In genomic region chr3:128726691-128727031, GRCh38 we compare ENCODE assay signal across 8 cellular contexts. TPM values are rescaled to one million over a fixed set of nuclear protein-coding genes. Genes with fewer than 3 reads are reported as not detected.
DNase-seq lines count a peak whose midpoint lies in the region; ATAC-seq and TF ChIP-seq lines count a peak whose summit lies in the region.

No MANE protein-coding gene starts in this region.

- under 1% methylated on average over 24 of the region's 24 CpGs for WGBS in thymus

- peak; percentile 3 for ATAC-seq in HG02840 (IDR thresholded peaks at IDR 0.05; ENCODE audit: low FRiP score, unreplicated experiment)

- H3K4me3 ChIP-seq in thymus (ENCODE audit: low read length): peak overlapping the region; percentile 100

- no peaks in the 10 kb centered on the region for H3K27me3 Mint-ChIP-seq in activated naive CD8-positive, alpha-beta T cell
- peaks cover 3% of the 10 kb centered on the region for H3K27me3 Mint-ChIP-seq in glutamatergic neuron (ENCODE audit: unreplicated experiment)

- peaks cover 4% of the 10 kb centered on the region for H3K36me3 ChIP-seq in thymus (ENCODE audit: control insufficient read depth, insufficient read depth)

- H3K4me3 Mint-ChIP-seq in activated naive CD8-positive, alpha-beta T cell: peak overlapping the region; percentile 98
- H3K4me3 Mint-ChIP-seq in glutamatergic neuron (ENCODE audit: unreplicated experiment): peak overlapping the region; percentile 95

- H3K9me3 ChIP-seq in thymus (ENCODE audit: control insufficient read depth): no peaks in the 10 kb centered on the region

- no peaks in the 10 kb centered on the region for H3K9me3 Mint-ChIP-seq in activated naive CD8-positive, alpha-beta T cell (ENCODE audit: low read depth)
- peaks cover 14% of the 10 kb centered on the region for H3K9me3 Mint-ChIP-seq in glutamatergic neuron (ENCODE audit: unreplicated experiment)

- POLR2A ChIA-PET in RWPE1 (lab: Yijun Ruan, JAX; ENCODE audit: low non-redundant PET): interaction anchor here (1.0 to 1.2 kb wide), 2 partner anchors 44 to 46 kb away, joined by 4 to 6 read pairs; no protein-coding TSS in a partner anchor

- H3K27me3 ChIP-seq in thymus (ENCODE audit: control insufficient read depth, insufficient read depth): no peaks in the 10 kb centered on the region

- TF ChIP-seq CTCF in RWPE1 (conservative IDR thresholded peaks at IDR 0.05; ENCODE audit: low read depth) (no peak), glutamatergic neuron (IDR thresholded peaks at IDR 0.05; ENCODE audit: partially characterized antibody, unreplicated experiment) (no peak)

- H3K27ac ChIP-seq in RWPE1 (peak overlapping the region; percentile 90), thymus (ENCODE audit: low read depth) (peak overlapping the region; percentile 92)

- DNase-seq in D341Med (ENCODE audit: low spot score) (peak; percentile 59), RWPE1 (ENCODE audit: low spot score) (peak; percentile 80), glutamatergic neuron (peak; percentile 26), occipital lobe (lab: John Stamatoyannopoulos, UW) (peak; percentile 19), NCI-H187 treated with DMSO at 0.1 percent for 48 hours (lab: John Stamatoyannopoulos, UW) (no peak)

- peaks cover 57% of the 10 kb centered on the region for H3K4me1 Mint-ChIP-seq in activated naive CD8-positive, alpha-beta T cell (ENCODE audit: low read depth)
- peaks cover 21% of the 10 kb centered on the region for H3K4me1 Mint-ChIP-seq in glutamatergic neuron (ENCODE audit: low read depth, unreplicated experiment)

- CTCF ChIA-PET in RWPE1 (lab: Yijun Ruan, JAX): interaction anchor here (0.6 to 1.0 kb wide), 4 partner anchors 45 to 186 kb away, joined by 3 to 5 read pairs (median 3); no protein-coding TSS in a partner anchor

- H3K4me1 ChIP-seq in thymus (ENCODE audit: control insufficient read depth, insufficient read depth, low read length): peaks cover 8% of the 10 kb centered on the region

- peak overlapping the region; percentile 90 for H3K27ac Mint-ChIP-seq in activated naive CD8-positive, alpha-beta T cell
- H3K27ac Mint-ChIP-seq in glutamatergic neuron (ENCODE audit: unreplicated experiment): peak overlapping the region; percentile 65

- H3K36me3 Mint-ChIP-seq in activated naive CD8-positive, alpha-beta T cell: peaks cover 5% of the 10 kb centered on the region
- H3K36me3 Mint-ChIP-seq in glutamatergic neuron (ENCODE audit: unreplicated experiment): no peaks in the 10 kb centered on the region

RNA-seq across cellular contexts. Expression of gene RAB7A, which starts 0.7 kb away (rescaled TPM):
- total RNA-seq in glutamatergic neuron (ENCODE audit: unreplicated experiment) (298 TPM), occipital lobe (26.7 TPM)
- polyA plus RNA-seq in thymus: 167 TPM

Comparison
In these comparisons a context has a peak if more than half of its experiments do, and no peak if none do; other contexts are left out.
1. RNA of gene RAB7A, which starts 0.7 kb away (total RNA-seq): 298 TPM in glutamatergic neuron (single experiment); 26.7 TPM in occipital lobe (single experiment); every median in the first group is over 10 times any median in the second.